Comparison of ENCODE assay signal across 22 cellular contexts in genomic region chr1:204836856-204837255, GRCh38. TPM values are rescaled to one million over a fixed set of nuclear protein-coding genes. Genes with fewer than 3 reads are reported as not detected.
DNase-seq lines count a peak whose midpoint lies in the region; ATAC-seq and TF ChIP-seq lines count a peak whose summit lies in the region.
"Had no signal": no experiment of that assay in that cellular context is flagged by ENCODE, and none has a peak within 500 bp of the region (broad histone marks: within the 10 kb centered on the region; RNA-seq: fewer than 3 reads in every experiment).

No MANE protein-coding gene starts in this region.

- no peak overlapping the region for H3K18ac ChIP-seq in neuronal stem cell (ENCODE audit: low read length)

- no peak overlapping the region for H2AK5ac ChIP-seq in neuronal stem cell (ENCODE audit: low read depth, low read length)

- CTCF ChIA-PET in GM10248 (lab: Yijun Ruan, JAX) = interaction anchor here (0.9 to 3.9 kb wide), 3 partner anchors 9 to 30 kb away, joined by 3 to 19 read pairs (median 4); no protein-coding TSS in a partner anchor

- POLR2A ChIA-PET in GM10248 (lab: Yijun Ruan, JAX) = no interaction called here

- WGBS in neuronal stem cell (ENCODE audit: extremely low coverage in 2 of 2, insufficient read length in 2 of 2, insufficient replicate concordance in 1 of 2), 2 donors = no CpG with 5 or more reads among the region's 1 CpG
- 39 to 61% methylated on average over 1 of the region's 1 CpG for WGBS in aorta, 2 donors

- no peak overlapping the region for H2BK120ac ChIP-seq in neuronal stem cell (ENCODE audit: low read depth, low read length)

- H2AFZ ChIP-seq in neuronal stem cell (ENCODE audit: low read length) = no peak overlapping the region

- H4K8ac ChIP-seq in neuronal stem cell (ENCODE audit: low read depth, low read length) = no peak overlapping the region

- H3K36me3 ChIP-seq in neuronal stem cell (replicated peaks in 1 of 2; ENCODE audit: control insufficient read depth in 2 of 2, insufficient read depth in 2 of 2, low read length in 2 of 2) (no peaks in the 10 kb centered on the region), aorta (ENCODE audit: control insufficient read depth in 1 of 2, insufficient read depth in 2 of 2, low read length in 1 of 2) (no peaks in the 10 kb centered on the region)
- H3K36me3 ChIP-seq: BLaER1 treated with 17β-estradiol and CSF1 and Interleukin-3, amounts not matched to agents 10 nM and 100 nM had no signal

- no peak overlapping the region for H2BK12ac ChIP-seq in neuronal stem cell (ENCODE audit: low read length)

- H3K14ac ChIP-seq in neuronal stem cell (ENCODE audit: low read length) = no peak overlapping the region

- H3K4me3 ChIP-seq in neuronal stem cell (ENCODE audit: low read length in 2 of 2) (no peak overlapping the region), aorta (ENCODE audit: low read length in 2 of 2) (no peak overlapping the region)
- H3K4me3 ChIP-seq: BLaER1 treated with 17β-estradiol and CSF1 and Interleukin-3, amounts not matched to agents 10 nM and 100 nM; SK-N-MC had no signal

- H3K9me3 ChIP-seq in neuronal stem cell (replicated peaks in 1 of 2; ENCODE audit: control insufficient read depth in 2 of 2, insufficient read depth in 1 of 2, low read depth in 1 of 2, low read length in 2 of 2) = no peaks in the 10 kb centered on the region
- no peaks in the 10 kb centered on the region for H3K9me3 ChIP-seq in aorta (ENCODE audit: control insufficient read depth, low read length)
- H3K9me3 ChIP-seq: BLaER1 treated with 17β-estradiol and CSF1 and Interleukin-3, amounts not matched to agents 10 nM and 100 nM; Caco-2 had no signal

- no peaks in the 10 kb centered on the region for H3K79me1 ChIP-seq in neuronal stem cell (ENCODE audit: low read depth, low read length)

- peak overlapping the region; percentile 1 for H3K9ac ChIP-seq in neuronal stem cell (ENCODE audit: low read depth, low read length, poor library complexity)
- H3K9ac ChIP-seq: BLaER1 treated with 17β-estradiol and CSF1 and Interleukin-3, amounts not matched to agents 10 nM and 100 nM; KMS-11 had no signal

- ATAC-seq in GM18498 (IDR thresholded peaks at IDR 0.05; ENCODE audit: unreplicated experiment) (no peak), aorta (ENCODE audit: low FRiP score) (no peak)

- H3K4ac ChIP-seq in neuronal stem cell (ENCODE audit: low read length) = no peak overlapping the region

- peaks cover 0 to 2% of the 10 kb centered on the region in 2 donors for H3K4me1 ChIP-seq in neuronal stem cell (ENCODE audit: control insufficient read depth in 2 of 2, insufficient read depth in 1 of 2, low read depth in 1 of 2, low read length in 2 of 2)
- no peaks in the 10 kb centered on the region for H3K4me1 ChIP-seq in aorta (ENCODE audit: control insufficient read depth in 1 of 2, insufficient read depth in 2 of 2, low read length in 2 of 2)
- H3K4me1 ChIP-seq: BLaER1 treated with 17β-estradiol and CSF1 and Interleukin-3, amounts not matched to agents 10 nM and 100 nM; Caco-2 had no signal

- no peak overlapping the region for H3K4me2 ChIP-seq in neuronal stem cell (ENCODE audit: insufficient read depth, low read length, poor library complexity, severe bottlenecking)
- H3K4me2 ChIP-seq: BLaER1 treated with 17β-estradiol and CSF1 and Interleukin-3, amounts not matched to agents 10 nM and 100 nM; KMS-11 had no signal

- no peak overlapping the region for H2BK15ac ChIP-seq in neuronal stem cell (ENCODE audit: low read length)

- no peak overlapping the region for H4K91ac ChIP-seq in neuronal stem cell (ENCODE audit: low read depth, low read length, poor library complexity)

- no peak for TF ChIP-seq CTCF in GM10248 (IDR thresholded peaks at IDR 0.05; ENCODE audit: control extremely low read depth, extremely low read depth, low read depth, missing control alignments)

- H2BK5ac ChIP-seq in neuronal stem cell (ENCODE audit: low read length) = no peak overlapping the region

- H3K27me3 ChIP-seq in neuronal stem cell (ENCODE audit: control insufficient read depth in 3 of 3, insufficient read depth in 3 of 3, low read depth in 1 of 3, low read length in 3 of 3) (peaks cover 0 to 11% (median 0%) of the 10 kb centered on the region in 3 experiments), aorta (ENCODE audit: control insufficient read depth in 1 of 2, insufficient read depth in 2 of 2, low read length in 1 of 2) (no peaks in the 10 kb centered on the region)

- H3K23ac ChIP-seq in neuronal stem cell (ENCODE audit: low read depth, low read length, poor library complexity) = no peak overlapping the region

- peak; percentile 13 for DNase-seq in Daoy (ENCODE audit: low read depth)
- peak; percentile 38 for DNase-seq in HS-5 (ENCODE audit: low read depth)
- DNase-seq in astrocyte of the hippocampus (ENCODE audit: low read depth, low spot score) = peak; percentile 58
- no peak for DNase-seq in neuronal stem cell (ENCODE audit: low spot score)
- no peak for DNase-seq in GM10248 (ENCODE audit: extremely low spot score)
- no peak for DNase-seq in aorta
- DNase-seq in NCI-H2196 (lab: John Stamatoyannopoulos, UW; ENCODE audit: unreplicated experiment) = no peak
- DNase-seq: GDM1, NCI-H1417, NCI-H1694 treated with DMSO at 0.1 percent for 48 hours, NCI-H2081 treated with DMSO at 0.1 percent for 48 hours, NCI-H510A treated with DMSO at 0.1 percent for 48 hours, NCI-H748 treated with DMSO at 0.1 percent for 48 hours, SHP77 treated with DMSO at 0.1 percent for 48 hours, SW 1271 had no signal

- H3K27ac ChIP-seq in neuronal stem cell (replicated peaks; ENCODE audit: low read length) (no peak overlapping the region), aorta (ENCODE audit: low read depth in 1 of 2, low read length in 2 of 2) (no peak overlapping the region)
- H3K27ac ChIP-seq: BLaER1 treated with 17β-estradiol and CSF1 and Interleukin-3, amounts not matched to agents 10 nM and 100 nM; KMS-11; RWPE1; SK-N-MC had no signal

- intact Hi-C loops in aorta (cut with DNase I) = no loop called here

RNA-seq across cellular contexts. Expression of gene NFASC, which starts 33.8 kb away (rescaled TPM):
- total RNA-seq in Daoy (2014; rRNA removed; shearing (Covaris generic)) = 4.8 and 5.8 TPM in 2 replicates
- 1.2 TPM for polyA plus RNA-seq in neuronal stem cell (2013, experiment 1 of 2)
- polyA plus RNA-seq in neuronal stem cell (2013, experiment 2 of 2) = 1.2 TPM
- total RNA-seq in aorta = 10 to 100 TPM; 36.2 to 92.7 TPM
- polyA plus RNA-seq in aorta = 10 to 100 TPM in 1 of 2 donors, 1 to 10 TPM in 1; 4.3 to 29.3 TPM
- total RNA-seq: CD4-positive, alpha-beta memory T cell had no signal
- polyA plus RNA-seq: CD4-positive, alpha-beta memory T cell had no signal

Comparison
In these comparisons a context has a peak if more than half of its experiments do, and no peak if none do; other contexts are left out.
1. DNase-seq: peak in Daoy (single experiment), HS-5 (single experiment) and astrocyte of the hippocampus (single experiment); none in neuronal stem cell (single experiment), GM10248 (single experiment), aorta (0 of 2) and NCI-H2196 (single experiment).